In genomic region chr2:105376010-105376409, GRCh38 we compare ENCODE assay signal across 23 cellular contexts. TPM values are rescaled to one million over a fixed set of nuclear protein-coding genes. Genes with fewer than 3 reads are reported as not detected.
DNase-seq lines count a peak whose midpoint lies in the region; ATAC-seq and TF ChIP-seq lines count a peak whose summit lies in the region.
"Had no signal": no experiment of that assay in that cellular context is flagged by ENCODE, and none has a peak within 500 bp of the region (broad histone marks: within the 10 kb centered on the region; RNA-seq: fewer than 3 reads in every experiment).

No MANE protein-coding gene starts in this region.

- WGBS in GM23248 (ENCODE audit: low coverage in 1 of 2, low lambda C conversion rate in 2 of 2, missing lambda C conversion rate in 2 of 2), 2 experiments, result 92 to 94% methylated on average over 11 of the region's 11 CpGs
- 9% methylated on average over 11 of the region's 11 CpGs for WGBS in mammary epithelial cell (ENCODE audit: low coverage, missing lambda C conversion rate)

- H3K27ac ChIP-seq in GM23248 (peak overlapping the region; percentile 56), mammary epithelial cell (ENCODE audit: insufficient read depth, low read depth, low read length) (peak overlapping the region; percentile 65), skeletal muscle tissue (ENCODE audit: low read depth, low read length) (peak overlapping the region; percentile 76)
- H3K27ac ChIP-seq: KMS-11, VCaP had no signal

- in situ Hi-C loops in GM23248 (cut with MboI), result no loop called here
- in situ Hi-C loops in mammary epithelial cell (cut with MboI; ENCODE audit: low sequenced_read_pairs in 2 of 2), result loop anchor here (5.0 to 10.0 kb wide), 2 partner anchors 141 to 159 kb away; no protein-coding TSS in a partner anchor

- H3K27me3 ChIP-seq in GM23248 (replicated peaks; ENCODE audit: insufficient read depth) (no peaks in the 10 kb centered on the region), mammary epithelial cell (ENCODE audit: insufficient read depth, low read length) (no peaks in the 10 kb centered on the region), skeletal muscle tissue (ENCODE audit: control insufficient read depth in 3 of 3, insufficient read depth in 3 of 3, low read length in 3 of 3) (no peaks in the 10 kb centered on the region)

- H3K4me2 ChIP-seq in GM23248 (ENCODE audit: unreplicated experiment) (no peak overlapping the region), mammary epithelial cell (ENCODE audit: insufficient read depth, low read depth, low read length) (peak overlapping the region; percentile 46)
- H3K4me2 ChIP-seq: KMS-11 had no signal

- intact Hi-C loops in mammary epithelial cell (cut with micrococcal nuclease) (loop anchor here (2.0 kb wide), 1 partner anchor 21 kb away; no protein-coding TSS in a partner anchor), left ventricle myocardium superior (cut with micrococcal nuclease) (no loop called here)
- intact Hi-C loops in activated CD4-positive, alpha-beta T cell treated with anti-CD3 and anti-CD28 coated beads for 36 hours (cut with DNase I, micrococcal nuclease), result no loop called here

- peaks cover 84% of the 10 kb centered on the region for H3K4me1 ChIP-seq in GM23248 (ENCODE audit: insufficient read depth)
- peaks cover 84% of the 10 kb centered on the region for H3K4me1 ChIP-seq in mammary epithelial cell (ENCODE audit: insufficient read depth, low read length)
- peaks cover 77 to 92% (median 86%) of the 10 kb centered on the region in 3 donors for H3K4me1 ChIP-seq in skeletal muscle tissue (ENCODE audit: control insufficient read depth in 3 of 3, insufficient read depth in 3 of 3, low read length in 3 of 3)

- peaks cover 31% of the 10 kb centered on the region for H3K4me1 Mint-ChIP-seq in activated CD8-positive, alpha-beta memory T cell treated with anti-CD3 and anti-CD28 coated beads, Interleukin-2, amount 10 ng/mL, durations not matched to agents 7 days and 5 days
- peaks cover 5 to 16% (median 13%) of the 10 kb centered on the region in 3 donors for H3K4me1 Mint-ChIP-seq in T-cell
- H3K4me1 Mint-ChIP-seq in activated CD4-positive, alpha-beta T cell treated with anti-CD3 and anti-CD28 coated beads for 36 hours, result peaks cover 4% of the 10 kb centered on the region

- peaks cover 94% of the 10 kb centered on the region for H3K36me3 ChIP-seq in GM23248 (ENCODE audit: low read depth)
- peaks cover 43% of the 10 kb centered on the region for H3K36me3 ChIP-seq in mammary epithelial cell (ENCODE audit: insufficient read depth, low read length)
- H3K36me3 ChIP-seq in skeletal muscle tissue (ENCODE audit: control insufficient read depth in 3 of 3, insufficient read depth in 3 of 3, low read length in 3 of 3), result peaks cover 0 to 6% (median 1%) of the 10 kb centered on the region in 3 donors

- H2AFZ ChIP-seq in GM23248 (no peak overlapping the region), mammary epithelial cell (ENCODE audit: low read depth, low read length) (no peak overlapping the region)

- ATAC-seq in left ventricle myocardium superior (peak; percentile 2), T-cell (replicated peaks in 1 of 4) (no peak)
- no peak for ATAC-seq in activated CD8-positive, alpha-beta memory T cell treated with anti-CD3 and anti-CD28 coated beads, Interleukin-2, amount 10 ng/mL, durations not matched to agents 7 days and 5 days
- no peak for ATAC-seq in activated CD4-positive, alpha-beta T cell treated with anti-CD3 and anti-CD28 coated beads for 36 hours
- ATAC-seq: activated T-cell treated with anti-CD3 and anti-CD28 coated beads, Interleukin-2, amount 50 U/mL, for 4 hours; T-helper 17 cell had no signal

- POLR2A ChIA-PET in T-cell (lab: Charles Lee), result no interaction called here
- POLR2A ChIA-PET in activated CD4-positive, alpha-beta T cell treated with anti-CD3 and anti-CD28 coated beads for 36 hours (lab: Charles Lee), result no interaction called here

- H3K79me2 ChIP-seq in GM23248 (ENCODE audit: insufficient read depth) (peaks cover 100% of the 10 kb centered on the region), mammary epithelial cell (ENCODE audit: insufficient read depth, low read length) (peaks cover 95% of the 10 kb centered on the region)

- H3K4me3 Mint-ChIP-seq in activated CD8-positive, alpha-beta memory T cell treated with anti-CD3 and anti-CD28 coated beads, Interleukin-2, amount 10 ng/mL, durations not matched to agents 7 days and 5 days, result no peak overlapping the region
- H3K4me3 Mint-ChIP-seq in T-cell, result no peak overlapping the region
- no peak overlapping the region for H3K4me3 Mint-ChIP-seq in activated CD4-positive, alpha-beta T cell treated with anti-CD3 and anti-CD28 coated beads for 36 hours
- H3K4me3 Mint-ChIP-seq: activated T-cell treated with anti-CD3 and anti-CD28 coated beads, Interleukin-2, amount 50 U/mL, for 4 hours; T-helper 17 cell had no signal

- BruUV-seq in mammary epithelial cell (replicated peaks; lab: Mats Ljungman, UMichigan), result no TSS peak

- DNase-seq in GM23248 (no peak), mammary epithelial cell (no peak), left ventricle myocardium superior (no peak), GM10266 (ENCODE audit: extremely low spot score) (no peak), T-cell (no peak)
- DNase-seq in activated CD8-positive, alpha-beta memory T cell treated with anti-CD3 and anti-CD28 coated beads, Interleukin-2, amount 10 ng/mL, durations not matched to agents 7 days and 5 days, result no peak
- no peak for DNase-seq in activated CD4-positive, alpha-beta T cell treated with anti-CD3 and anti-CD28 coated beads for 36 hours
- DNase-seq: ACHN; activated CD4-positive, alpha-beta T cell treated with anti-CD3 and anti-CD28 coated beads, Interleukin-2, amount 50 U/mL, for 48 hours; activated naive CD4-positive, alpha-beta T cell treated with anti-CD3 and anti-CD28 coated beads, Interleukin-2, amount 50 U/mL, for 16 hours; activated T-cell treated with anti-CD3 and anti-CD28 coated beads, Interleukin-2, amount 50 U/mL, for 4 hours; DMS 273 treated with DMSO at 0.1 percent for 48 hours; GF-D8; islet precursor cell; NCI-H1048; NCI-H2081; NCI-H524; SIG-M5; stimulated activated naive CD4-positive, alpha-beta T cell treated with Interleukin-2 at 50 U/mL for 16 hours; T-helper 17 cell had no signal

- H3K27me3 Mint-ChIP-seq in activated CD8-positive, alpha-beta memory T cell treated with anti-CD3 and anti-CD28 coated beads, Interleukin-2, amount 10 ng/mL, durations not matched to agents 7 days and 5 days, result no peaks in the 10 kb centered on the region
- no peaks in the 10 kb centered on the region for H3K27me3 Mint-ChIP-seq in T-cell
- no peaks in the 10 kb centered on the region for H3K27me3 Mint-ChIP-seq in activated CD4-positive, alpha-beta T cell treated with anti-CD3 and anti-CD28 coated beads for 36 hours

- H3K36me3 Mint-ChIP-seq in activated CD8-positive, alpha-beta memory T cell treated with anti-CD3 and anti-CD28 coated beads, Interleukin-2, amount 10 ng/mL, durations not matched to agents 7 days and 5 days, result no peaks in the 10 kb centered on the region
- no peaks in the 10 kb centered on the region for H3K36me3 Mint-ChIP-seq in T-cell
- no peaks in the 10 kb centered on the region for H3K36me3 Mint-ChIP-seq in activated CD4-positive, alpha-beta T cell treated with anti-CD3 and anti-CD28 coated beads for 36 hours (ENCODE audit: low read depth)

- H3K4me3 ChIP-seq in GM23248 (no peak overlapping the region), mammary epithelial cell (replicated peaks in 1 of 3; ENCODE audit: insufficient read depth in 1 of 3, low read depth in 2 of 3, low read length in 3 of 3) (no peak overlapping the region), skeletal muscle tissue (ENCODE audit: low read length in 3 of 3) (peak overlapping the region in 2 of 3 donors; percentile 25 to 29)

- no peaks in the 10 kb centered on the region for H3K9me2 ChIP-seq in GM23248 (ENCODE audit: insufficient read depth)

- no peaks in the 10 kb centered on the region for H3K9me3 Mint-ChIP-seq in activated CD8-positive, alpha-beta memory T cell treated with anti-CD3 and anti-CD28 coated beads, Interleukin-2, amount 10 ng/mL, durations not matched to agents 7 days and 5 days (ENCODE audit: low read depth)
- H3K9me3 Mint-ChIP-seq in T-cell, result no peaks in the 10 kb centered on the region
- no peaks in the 10 kb centered on the region for H3K9me3 Mint-ChIP-seq in activated CD4-positive, alpha-beta T cell treated with anti-CD3 and anti-CD28 coated beads for 36 hours (ENCODE audit: low read depth)
- H3K9me3 Mint-ChIP-seq: activated T-cell treated with anti-CD3 and anti-CD28 coated beads, Interleukin-2, amount 50 U/mL, for 4 hours had no signal

- H3K9ac ChIP-seq in GM23248 (peak overlapping the region; percentile 25; the same call in 1 of the 2 replicates), mammary epithelial cell (ENCODE audit: insufficient read depth, low read length) (no peak overlapping the region), skeletal muscle tissue (ENCODE audit: low read depth in 1 of 3, low read length in 3 of 3) (peak overlapping the region in 1 of 3 donors; percentile 26)
- H3K9ac ChIP-seq: KMS-11 had no signal

- TF ChIP-seq CTCF in mammary epithelial cell (conservative IDR thresholded peaks at IDR 0.05 in 1 of 2, IDR thresholded peaks at IDR 0.05 in 1 of 2; ENCODE audit: extremely low read depth in 1 of 2, insufficient read depth in 1 of 2, low read depth in 1 of 2, low read length in 2 of 2) (no peak), GM10266 (IDR thresholded peaks at IDR 0.05; ENCODE audit: control insufficient read depth, insufficient read depth, low read depth, missing control alignments) (no peak)

- dilution Hi-C loops in mammary epithelial cell (cut with HindIII; ENCODE audit: low sequenced_read_pairs), result loop anchor here (5.0 kb wide), 2 partner anchors 81 to 146 kb away; no protein-coding TSS in a partner anchor

- CTCF ChIA-PET in mammary epithelial cell (lab: Charles Lee; ENCODE audit: low non-redundant PET) (interaction anchor here (0.6 kb wide), 2 partner anchors 141 to 145 kb away, joined by 3 to 4 read pairs; no protein-coding TSS in a partner anchor), T-cell (lab: Charles Lee) (interaction anchor here in 1 of 2 donors (0.6 kb wide), 1 partner anchor 16 kb away, joined by 3 read pairs; no protein-coding TSS in a partner anchor)
- CTCF ChIA-PET in activated CD8-positive, alpha-beta memory T cell treated with anti-CD3 and anti-CD28 coated beads, Interleukin-2, amount 10 ng/mL, durations not matched to agents 7 days and 5 days (lab: Charles Lee), result interaction anchor here (1.4 kb wide), 1 partner anchor 145 kb away, joined by 4 read pairs; no protein-coding TSS in a partner anchor
- CTCF ChIA-PET in activated CD4-positive, alpha-beta T cell treated with anti-CD3 and anti-CD28 coated beads for 36 hours (lab: Charles Lee), result interaction anchor here (0.9 to 1.3 kb wide), 3 partner anchors 17 to 146 kb away, joined by 3 to 5 read pairs (median 4); partner anchors contain the start of gene FHL2

- H4K20me1 ChIP-seq in GM23248 (ENCODE audit: insufficient read depth), result peaks cover 8% of the 10 kb centered on the region; the same call in 1 of the 2 replicates
- no peaks in the 10 kb centered on the region for H4K20me1 ChIP-seq in mammary epithelial cell (ENCODE audit: insufficient read depth, low read length)

- H3K27ac Mint-ChIP-seq in activated CD8-positive, alpha-beta memory T cell treated with anti-CD3 and anti-CD28 coated beads, Interleukin-2, amount 10 ng/mL, durations not matched to agents 7 days and 5 days, result no peak overlapping the region
- H3K27ac Mint-ChIP-seq in T-cell, result no peak overlapping the region
- no peak overlapping the region for H3K27ac Mint-ChIP-seq in activated CD4-positive, alpha-beta T cell treated with anti-CD3 and anti-CD28 coated beads for 36 hours
- H3K27ac Mint-ChIP-seq: T-helper 17 cell had no signal

- H3F3A ChIP-seq in GM23248 (ENCODE audit: insufficient read depth), result peaks cover 100% of the 10 kb centered on the region

- H3K9me3 ChIP-seq in GM23248 (ENCODE audit: low read depth) (no peaks in the 10 kb centered on the region), mammary epithelial cell (replicated peaks; ENCODE audit: insufficient read depth, low read length) (no peaks in the 10 kb centered on the region), skeletal muscle tissue (ENCODE audit: control insufficient read depth in 3 of 3, low read length in 3 of 3) (no peaks in the 10 kb centered on the region)

RNA-seq across cellular contexts. Expression of gene FHL2, which starts 22.8 kb away (rescaled TPM):
- total RNA-seq in GM23248 (2014; rRNA removed; shearing (Covaris generic)), result 383 and 404 TPM in 2 replicates
- polyA plus RNA-seq in GM23248 (2016; fragmentation: Nextera tagmentation; extraction: Ambion mirVana), result 598 and 610 TPM in 2 replicates
- 100 to 1,000 TPM; 158 to 363 TPM for total RNA-seq in mammary epithelial cell
- 280 TPM for polyA plus RNA-seq in mammary epithelial cell
- polyA minus RNA-seq in mammary epithelial cell, result 170 TPM
- total RNA-seq in left ventricle myocardium superior, result 1,772 TPM
- total RNA-seq in skeletal muscle tissue, result 66.3 TPM
- 1 to 10 TPM; 3.4 to 4.1 TPM for total RNA-seq in activated CD8-positive, alpha-beta memory T cell treated with anti-CD3 and anti-CD28 coated beads, Interleukin-2, amount 10 ng/mL, durations not matched to agents 7 days and 5 days
- 1 to 10 TPM in 4 of 5 donors, under 1 TPM in 1; 0.56 to 1.2 (median 1.1) TPM for total RNA-seq in T-cell
- 1 to 10 TPM; 3.9 to 4.7 TPM for total RNA-seq in activated CD4-positive, alpha-beta T cell treated with anti-CD3 and anti-CD28 coated beads for 36 hours

RNA-seq across cellular contexts. Expression of gene C2orf49, which starts 38.7 kb away (rescaled TPM):
- total RNA-seq in GM23248 (2014; rRNA removed; shearing (Covaris generic)), result 9.0 and 17.6 TPM in 2 replicates
- polyA plus RNA-seq in GM23248 (2016; fragmentation: Nextera tagmentation; extraction: Ambion mirVana) (11.4 and 13.6 TPM in 2 replicates), mammary epithelial cell (8.7 TPM)
- total RNA-seq in mammary epithelial cell (10 to 100 TPM; 16.5 TPM), left ventricle myocardium superior (18.6 TPM), skeletal muscle tissue (13.0 TPM), T-cell (10 to 100 TPM; 19.3 to 27.1 (median 21.4) TPM)
- polyA minus RNA-seq in mammary epithelial cell, result 8.0 TPM
- total RNA-seq in activated CD8-positive, alpha-beta memory T cell treated with anti-CD3 and anti-CD28 coated beads, Interleukin-2, amount 10 ng/mL, durations not matched to agents 7 days and 5 days, result 10 to 100 TPM; 20.5 to 23.1 TPM
- 10 to 100 TPM; 19.3 to 27.8 TPM for total RNA-seq in activated CD4-positive, alpha-beta T cell treated with anti-CD3 and anti-CD28 coated beads for 36 hours

RNA-seq across cellular contexts. Expression of gene TGFBRAP1, which starts 46.5 kb away (rescaled TPM):
- total RNA-seq in GM23248 (2014; rRNA removed; shearing (Covaris generic)), result 9.0 and 11.3 TPM in 2 replicates
- polyA plus RNA-seq in GM23248 (2016; fragmentation: Nextera tagmentation; extraction: Ambion mirVana) (8.3 and 8.5 TPM in 2 replicates), mammary epithelial cell (9.8 TPM)
- total RNA-seq in mammary epithelial cell (10 to 100 TPM; 24.6 to 44.8 TPM), left ventricle myocardium superior (9.8 TPM), skeletal muscle tissue (7.3 TPM), T-cell (10 to 100 TPM; 21.4 to 23.3 (median 21.8) TPM)
- 19.2 TPM for polyA minus RNA-seq in mammary epithelial cell
- 10 to 100 TPM; 19.4 to 22.2 TPM for total RNA-seq in activated CD8-positive, alpha-beta memory T cell treated with anti-CD3 and anti-CD28 coated beads, Interleukin-2, amount 10 ng/mL, durations not matched to agents 7 days and 5 days
- 10 to 100 TPM; 20.0 to 20.6 TPM for total RNA-seq in activated CD4-positive, alpha-beta T cell treated with anti-CD3 and anti-CD28 coated beads for 36 hours

Comparison
In these comparisons a context has a peak if more than half of its experiments do, and no peak if none do; other contexts are left out.
1. H3K4me3 ChIP-seq: peak in skeletal muscle tissue (2 of 3); none in GM23248 (single experiment) and mammary epithelial cell (0 of 3).
2. RNA of gene FHL2, which starts 22.8 kb away (total RNA-seq): 1,772 TPM in left ventricle myocardium superior (single experiment), 383 to 404 TPM in GM23248, 158 to 363 TPM in mammary epithelial cell and 66.3 TPM in skeletal muscle tissue (single experiment); 3.9 to 4.7 TPM in activated CD4-positive, alpha-beta T cell treated with anti-CD3 and anti-CD28 coated beads for 36 hours, 3.4 to 4.1 TPM in activated CD8-positive, alpha-beta memory T cell treated with anti-CD3 and anti-CD28 coated beads, Interleukin-2, amount 10 ng/mL, durations not matched to agents 7 days and 5 days and 0.56 to 1.2 TPM in T-cell; every median in the first group is over 10 times any median in the second.
3. Peak in every context shown above with its lines, with median percentiles within 50 percentile points of each other: H3K27ac ChIP-seq.